Comparison of ENCODE assay signal across 33 cellular contexts in the genomic region with DNA sequence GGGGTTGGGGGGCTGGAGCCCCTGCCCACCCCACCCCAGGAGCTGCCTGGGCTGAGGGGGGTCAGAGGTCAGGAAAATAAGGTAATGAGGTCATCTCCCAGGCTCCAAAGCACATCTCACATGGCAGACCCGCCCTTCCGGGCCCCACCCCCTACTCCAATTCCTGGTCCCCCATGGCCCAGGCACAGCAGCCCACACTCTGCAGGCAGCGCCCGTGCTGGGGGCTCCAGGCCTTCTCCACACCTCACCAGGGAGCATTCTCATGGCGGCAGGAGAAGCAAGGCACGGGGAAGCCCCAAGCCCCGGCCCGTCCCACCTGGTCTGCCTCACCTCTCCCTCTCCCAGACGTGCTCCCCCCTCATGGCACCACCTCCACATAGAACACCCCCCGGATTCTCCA. TPM values are rescaled to one million over a fixed set of nuclear protein-coding genes. Genes with fewer than 3 reads are reported as not detected.
"Had no signal": no experiment of that assay in that cellular context is flagged by ENCODE, and none has a peak within 500 bp of the region (broad histone marks: within the 10 kb centered on the region; RNA-seq: fewer than 3 reads in every experiment).

No MANE protein-coding gene starts in this region.

- H3K4me3 ChIP-seq: stomach, suprapubic skin, testis, thoracic aorta, thyroid gland, tibial artery, tibial nerve, transverse colon, upper lobe of left lung, upper lobe of right lung, uterus, vagina had no signal

- H3K9me3 ChIP-seq: stomach, suprapubic skin, testis, thoracic aorta, thyroid gland, tibial artery, tibial nerve, transverse colon, upper lobe of left lung, upper lobe of right lung, uterus, vagina had no signal

- H3K27me3 ChIP-seq: testis, thyroid gland, upper lobe of left lung, upper lobe of right lung, uterus, vagina had no signal

- H3K9me3 Mint-ChIP-seq: stimulated activated effector memory CD8-positive, alpha-beta T cell treated with anti-CD3 and anti-CD28 coated beads, Interleukin-12 subunit alpha, Interleukin-12 subunit beta, amount 100 ng/mL, for 72 hours; stimulated activated memory B cell treated with anti-CD40 and anti-IgM and Interleukin-4, amounts not matched to agents 10 μg/mL and 1 μg/mL and 100 μg/mL, for 72 hours; stimulated activated naive B cell treated with anti-CD40 and anti-IgM and Interleukin-4, amounts not matched to agents 10 μg/mL and 1 μg/mL and 100 μg/mL, for 72 hours; stimulated activated naive CD8-positive, alpha-beta T cell treated with anti-CD3 and anti-CD28 coated beads, Interleukin-15, amount 100 ng/mL, for 72 hours; stimulated activated naive CD8-positive, alpha-beta T cell treated with anti-CD3 and anti-CD28 coated beads, Interleukin-15, Interleukin-2, amounts not matched to agents 100 ng/mL and 50 ng/mL, for 24 hours; type B pancreatic cell had no signal

- H3K27ac Mint-ChIP-seq: stimulated activated effector memory CD8-positive, alpha-beta T cell treated with anti-CD3 and anti-CD28 coated beads, Interleukin-12 subunit alpha, Interleukin-12 subunit beta, amount 100 ng/mL, for 72 hours; stimulated activated memory B cell treated with anti-CD40 and anti-IgM and Interleukin-4, amounts not matched to agents 10 μg/mL and 1 μg/mL and 100 μg/mL, for 72 hours; stimulated activated naive B cell treated with anti-CD40 and anti-IgM and Interleukin-4, amounts not matched to agents 10 μg/mL and 1 μg/mL and 100 μg/mL, for 72 hours; stimulated activated naive CD8-positive, alpha-beta T cell treated with anti-CD3 and anti-CD28 coated beads, Interleukin-15, Interleukin-2, amounts not matched to agents 100 ng/mL and 50 ng/mL, for 24 hours; type B pancreatic cell had no signal

- ATAC-seq: stimulated activated effector memory CD8-positive, alpha-beta T cell treated with anti-CD3 and anti-CD28 coated beads, Interleukin-12 subunit alpha, Interleukin-12 subunit beta, amount 100 ng/mL, for 72 hours; stimulated activated memory B cell treated with anti-CD40 and anti-IgM and Interleukin-4, amounts not matched to agents 10 μg/mL and 1 μg/mL and 100 μg/mL, for 72 hours; stimulated activated naive B cell treated with anti-CD40 and anti-IgM and Interleukin-4, amounts not matched to agents 10 μg/mL and 1 μg/mL and 100 μg/mL, for 72 hours; stimulated activated naive CD8-positive, alpha-beta T cell treated with anti-CD3 and anti-CD28 coated beads, Interleukin-15, amount 100 ng/mL, for 72 hours; stimulated activated naive CD8-positive, alpha-beta T cell treated with anti-CD3 and anti-CD28 coated beads, Interleukin-15, Interleukin-2, amounts not matched to agents 100 U/mL and 50 U/mL, for 24 hours; upper lobe of right lung had no signal

- H3K27me3 Mint-ChIP-seq: stimulated activated naive CD8-positive, alpha-beta T cell treated with anti-CD3 and anti-CD28 coated beads, Interleukin-15, amount 100 ng/mL, for 72 hours; stimulated activated naive CD8-positive, alpha-beta T cell treated with anti-CD3 and anti-CD28 coated beads, Interleukin-15, Interleukin-2, amounts not matched to agents 100 ng/mL and 50 ng/mL, for 24 hours; type B pancreatic cell had no signal

- H3K27ac ChIP-seq: stomach, suprapubic skin, testis, thoracic aorta, thyroid gland, tibial artery, tibial nerve, transverse colon, upper lobe of left lung, upper lobe of right lung, uterus, vagina had no signal

- H3K4me3 Mint-ChIP-seq: stimulated activated effector memory CD8-positive, alpha-beta T cell treated with anti-CD3 and anti-CD28 coated beads, Interleukin-12 subunit alpha, Interleukin-12 subunit beta, amount 100 ng/mL, for 72 hours; stimulated activated memory B cell treated with anti-CD40 and anti-IgM and Interleukin-4, amounts not matched to agents 10 μg/mL and 1 μg/mL and 100 μg/mL, for 72 hours; stimulated activated naive B cell treated with anti-CD40 and anti-IgM and Interleukin-4, amounts not matched to agents 10 μg/mL and 1 μg/mL and 100 μg/mL, for 72 hours; stimulated activated naive CD8-positive, alpha-beta T cell treated with anti-CD3 and anti-CD28 coated beads, Interleukin-15, amount 100 ng/mL, for 72 hours; stimulated activated naive CD8-positive, alpha-beta T cell treated with anti-CD3 and anti-CD28 coated beads, Interleukin-15, Interleukin-2, amounts not matched to agents 100 ng/mL and 50 ng/mL, for 24 hours; type B pancreatic cell had no signal

- H3K4me1 Mint-ChIP-seq: stimulated activated memory B cell treated with anti-CD40 and anti-IgM and Interleukin-4, amounts not matched to agents 10 μg/mL and 1 μg/mL and 100 μg/mL, for 72 hours; stimulated activated naive B cell treated with anti-CD40 and anti-IgM and Interleukin-4, amounts not matched to agents 10 μg/mL and 1 μg/mL and 100 μg/mL, for 72 hours had no signal

- H3K36me3 ChIP-seq: stomach, suprapubic skin, thoracic aorta, thyroid gland, tibial artery, transverse colon, upper lobe of left lung, upper lobe of right lung, uterus, vagina had no signal

- H3K36me3 Mint-ChIP-seq: stimulated activated effector memory CD8-positive, alpha-beta T cell treated with anti-CD3 and anti-CD28 coated beads, Interleukin-12 subunit alpha, Interleukin-12 subunit beta, amount 100 ng/mL, for 72 hours; stimulated activated memory B cell treated with anti-CD40 and anti-IgM and Interleukin-4, amounts not matched to agents 10 μg/mL and 1 μg/mL and 100 μg/mL, for 72 hours; stimulated activated naive B cell treated with anti-CD40 and anti-IgM and Interleukin-4, amounts not matched to agents 10 μg/mL and 1 μg/mL and 100 μg/mL, for 72 hours had no signal

- H3K4me1 ChIP-seq: suprapubic skin, testis, thyroid gland, tibial artery, tibial nerve, transverse colon, uterus, vagina had no signal

- DNase-seq: stimulated activated CD4-positive, alpha-beta T cell treated with anti-CD3 and anti-CD28 coated beads, Interleukin-2, amount 100 ng/mL, for 48 hours; stimulated activated CD4-positive, alpha-beta T cell treated with anti-CD3 and anti-CD28 coated beads, Interleukin-4, amount 100 ng/mL, for 1 hour; stimulated activated CD4-positive, alpha-beta T cell treated with anti-CD3 and anti-CD28 coated beads, Interleukin-4, amount 100 ng/mL, for 24 hours; stimulated activated CD4-positive, alpha-beta T cell treated with anti-CD3 and anti-CD28 coated beads, Interleukin-4, amount 100 ng/mL, for 4 hours; stimulated activated CD8-positive, alpha-beta memory T cell treated with anti-CD3 and anti-CD28 coated beads, Interleukin-4, amount 100 ng/mL, for 48 hours; stimulated activated naive B cell treated with anti-CD40 and anti-IgM and Interleukin-4, amounts not matched to agents 10 μg/mL and 1 μg/mL and 100 μg/mL, for 72 hours; stimulated activated naive CD4-positive, alpha-beta T cell; stimulated activated naive CD4-positive, alpha-beta T cell treated with Interleukin-2 at 50 U/mL for 16 hours; stimulated activated naive CD8-positive, alpha-beta T cell treated with anti-CD3 and anti-CD28 coated beads, Interleukin-15, amount 100 ng/mL, for 72 hours; stimulated activated naive CD8-positive, alpha-beta T cell treated with anti-CD3 and anti-CD28 coated beads, Interleukin-15, Interleukin-2, amounts not matched to agents 100 U/mL and 50 U/mL, for 24 hours; stomach; substantia nigra; testis; thyroid gland; tibial artery; transverse colon; trophoblast cell; upper lobe of right lung; uterus had no signal

- FAIRE-seq: urothelium cell line had no signal

RNA-seq across cellular contexts. Expression of a gene that starts 43.8 kb away (rescaled TPM):
- total RNA-seq: stomach, subcutaneous adipose tissue, suprapubic skin, temporal lobe, testis, thoracic aorta, thyroid gland, transverse colon, upper lobe of left lung, upper lobe of right lung, ureter, urinary bladder, uterus, vagina had no signal
- polyA plus RNA-seq: stomach, urinary bladder had no signal

RNA-seq across cellular contexts. Expression of a gene that starts 52.8 kb away (rescaled TPM):
- total RNA-seq: subcutaneous adipose tissue, suprapubic skin, temporal lobe, testis, thoracic aorta, upper lobe of left lung, upper lobe of right lung, ureter, urinary bladder, uterus, vagina had no signal
- polyA plus RNA-seq: urinary bladder had no signal
